In genomic region chr10:105545101-105545500, GRCh38 we compare ENCODE assay signal across 23 cellular contexts.
"Had no signal": no experiment of that assay in that cellular context is flagged by ENCODE, and none has a peak within 500 bp of the region (broad histone marks: within the 10 kb centered on the region; RNA-seq: fewer than 3 reads in every experiment).

No MANE protein-coding gene starts in this region.

- H3K4me3 ChIP-seq: colonic mucosa, esophagus muscularis mucosa, gastroesophageal sphincter, heart left ventricle, hepatocyte, left lung, lower lobe of right lung, mucosa of descending colon had no signal

- H3K4me1 ChIP-seq: colonic mucosa, esophagus muscularis mucosa, foreskin keratinocyte, gastroesophageal sphincter, heart left ventricle, left lung, lower lobe of right lung had no signal

- H3K27me3 ChIP-seq: colonic mucosa, esophagus muscularis mucosa, foreskin keratinocyte, gastroesophageal sphincter, heart left ventricle, hepatocyte, left lung had no signal

- H3K9me3 ChIP-seq: colonic mucosa, esophagus muscularis mucosa, gastroesophageal sphincter, lower lobe of right lung, mucosa of descending colon had no signal

- FAIRE-seq: endometrium, frontal cortex had no signal

- H3K36me3 ChIP-seq: colonic mucosa, esophagus muscularis mucosa, gastroesophageal sphincter, heart left ventricle, left lung, lower lobe of right lung had no signal

- DNase-seq: colonic mucosa; cortex of kidney; effector CD8-positive, alpha-beta T cell; effector memory CD8-positive, alpha-beta T cell; endodermal cell; foreskin keratinocyte; heart left ventricle; hypothalamus; immature natural killer cell; islet precursor cell; left cardiac atrium; left lung; left ventricle myocardium superior; lower lobe of right lung; mesenchymal stem cell; mucosa of descending colon; naive B cell; naive thymus-derived CD8-positive, alpha-beta T cell had no signal

- ATAC-seq: effector memory CD8-positive, alpha-beta T cell; foreskin keratinocyte; gastroesophageal sphincter; heart left ventricle; left cardiac atrium; left lung; left ventricle myocardium superior; lower lobe of right lung; mucosa of descending colon; naive thymus-derived CD8-positive, alpha-beta T cell had no signal

- H3K27ac ChIP-seq: colonic mucosa, esophagus muscularis mucosa, foreskin keratinocyte, gastroesophageal sphincter, heart left ventricle, hepatocyte, left lung, lower lobe of right lung had no signal
